30 cellular contexts compared by ENCODE assay signal in the genomic region with DNA sequence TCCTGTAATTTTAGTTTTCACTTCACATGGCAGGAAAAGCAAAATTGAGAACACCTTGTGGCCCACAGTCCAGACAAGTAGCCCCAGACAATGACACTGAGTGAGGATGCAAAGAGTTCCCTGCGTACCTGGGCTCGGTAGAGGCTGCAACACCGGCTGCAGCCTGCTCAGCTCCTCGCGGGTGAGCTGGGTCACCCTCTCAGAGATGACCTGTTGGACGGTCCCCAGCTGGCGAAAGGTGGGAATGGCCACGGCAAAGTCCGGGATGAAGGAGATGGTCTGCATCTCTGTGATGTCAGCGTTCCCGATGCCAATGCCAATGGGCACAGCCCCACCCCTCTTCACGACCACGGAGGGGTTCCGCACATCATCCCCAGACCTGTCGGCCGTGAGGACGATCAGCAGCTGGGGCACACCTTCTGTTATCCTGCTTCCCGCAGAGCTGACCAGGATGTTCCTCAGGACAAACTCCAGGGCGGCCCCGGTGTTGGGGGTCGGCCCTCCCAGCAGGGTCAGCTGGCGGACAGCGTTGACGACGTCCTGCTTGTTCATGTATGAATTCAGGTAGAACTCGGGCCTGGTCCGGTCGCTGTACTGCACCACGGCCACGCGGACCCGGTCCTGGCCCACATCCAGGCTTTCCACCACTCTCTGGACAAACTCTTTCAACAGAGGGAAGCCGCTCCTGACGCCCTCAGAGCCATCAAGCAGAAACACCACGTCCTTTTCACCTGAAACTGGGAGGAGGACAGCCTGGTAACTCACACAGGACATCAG.
"Had no signal": no experiment of that assay in that cellular context is flagged by ENCODE, and none has a peak within 500 bp of the region (broad histone marks: within the 10 kb centered on the region; RNA-seq: fewer than 3 reads in every experiment).

No MANE protein-coding gene starts in this region.

- H3K4me3 ChIP-seq: ovary, SK-N-MC, thyroid gland, upper lobe of left lung had no signal

- H3K27me3 ChIP-seq: ovary, thyroid gland, upper lobe of left lung had no signal

- H3K27me3 Mint-ChIP-seq: activated CD4-positive, alpha-beta memory T cell treated with anti-CD3 and anti-CD28 coated beads, Interleukin-2, amount 10 ng/mL, durations not matched to agents 7 days and 5 days; activated CD4-positive, alpha-beta T cell treated with anti-CD3 and anti-CD28 coated beads, Interleukin-2, amount 10 ng/mL, durations not matched to agents 7 days and 5 days; stimulated activated naive CD8-positive, alpha-beta T cell treated with anti-CD3 and anti-CD28 coated beads, Interleukin-15, amount 100 ng/mL, for 72 hours had no signal

- H3K36me3 Mint-ChIP-seq: stimulated activated memory B cell treated with anti-CD40 and anti-IgM and Interleukin-4, amounts not matched to agents 10 μg/mL and 1 μg/mL and 100 μg/mL, for 72 hours had no signal

- FAIRE-seq: colon, small intestine had no signal

- ATAC-seq: activated naive CD4-positive, alpha-beta T cell treated with anti-CD3 and anti-CD28 coated beads, Interleukin-2, amount 50 U/mL, for 72 hours; sciatic nerve; stimulated activated memory B cell treated with anti-CD40 and anti-IgM and Interleukin-4, amounts not matched to agents 10 μg/mL and 1 μg/mL and 100 μg/mL, for 72 hours; stimulated activated naive CD8-positive, alpha-beta T cell treated with anti-CD3 and anti-CD28 coated beads, Interleukin-15, amount 100 ng/mL, for 72 hours had no signal

- H3K27ac Mint-ChIP-seq: activated CD4-positive, alpha-beta memory T cell treated with anti-CD3 and anti-CD28 coated beads, Interleukin-2, amount 10 ng/mL, durations not matched to agents 7 days and 5 days; activated CD4-positive, alpha-beta T cell treated with anti-CD3 and anti-CD28 coated beads, Interleukin-2, amount 10 ng/mL, durations not matched to agents 7 days and 5 days; activated T-helper 2 cell treated with anti-CD3 and anti-CD28 coated beads, Interferon-gamma antibody, Interleukin-2, Interleukin-4, amounts not matched to agents 10 μg/mL and 5 μg/mL and 100 μg/mL, durations not matched to agents 14 hours and 24 hours and 36 hours; nephron; progenitor cell of endocrine pancreas; stimulated activated memory B cell treated with anti-CD40 and anti-IgM and Interleukin-4, amounts not matched to agents 10 μg/mL and 1 μg/mL and 100 μg/mL, for 72 hours; T-helper 1 cell treated with Interleukin-12 subunit alpha and Interleukin-12 subunit beta and Interleukin-4 antibody, amounts not matched to agents 30 μg/mL and 1 μg/mL, for 36 hours had no signal

- H3K9me3 ChIP-seq: neutrophil, ovary, thyroid gland, upper lobe of left lung had no signal

- H3K4me1 ChIP-seq: thyroid gland, upper lobe of left lung had no signal

- H3K9me3 Mint-ChIP-seq: activated CD4-positive, alpha-beta memory T cell treated with anti-CD3 and anti-CD28 coated beads, Interleukin-2, amount 10 ng/mL, durations not matched to agents 7 days and 5 days; activated CD4-positive, alpha-beta T cell treated with anti-CD3 and anti-CD28 coated beads, Interleukin-2, amount 10 ng/mL, durations not matched to agents 7 days and 5 days; activated naive CD4-positive, alpha-beta T cell treated with anti-CD3 and anti-CD28 coated beads, Interleukin-2, amount 50 U/mL, for 72 hours; activated T-helper 2 cell treated with anti-CD3 and anti-CD28 coated beads, Interferon-gamma antibody, Interleukin-2, Interleukin-4, amounts not matched to agents 10 μg/mL and 5 μg/mL and 100 μg/mL, durations not matched to agents 14 hours and 24 hours and 36 hours; stimulated activated memory B cell treated with anti-CD40 and anti-IgM and Interleukin-4, amounts not matched to agents 10 μg/mL and 1 μg/mL and 100 μg/mL, for 72 hours; stimulated activated naive CD8-positive, alpha-beta T cell treated with anti-CD3 and anti-CD28 coated beads, Interleukin-15, amount 100 ng/mL, for 72 hours; T-helper 1 cell treated with Interleukin-12 subunit alpha and Interleukin-12 subunit beta and Interleukin-4 antibody, amounts not matched to agents 30 μg/mL and 1 μg/mL, for 36 hours had no signal

- H3K36me3 ChIP-seq: neutrophil, ovary, thyroid gland, WERI-Rb-1 had no signal

- H3K4me1 Mint-ChIP-seq: activated CD4-positive, alpha-beta memory T cell treated with anti-CD3 and anti-CD28 coated beads, Interleukin-2, amount 10 ng/mL, durations not matched to agents 7 days and 5 days; activated CD4-positive, alpha-beta T cell treated with anti-CD3 and anti-CD28 coated beads, Interleukin-2, amount 10 ng/mL, durations not matched to agents 7 days and 5 days; nephron; stimulated activated memory B cell treated with anti-CD40 and anti-IgM and Interleukin-4, amounts not matched to agents 10 μg/mL and 1 μg/mL and 100 μg/mL, for 72 hours; stimulated activated naive CD8-positive, alpha-beta T cell treated with anti-CD3 and anti-CD28 coated beads, Interleukin-15, amount 100 ng/mL, for 72 hours had no signal

- H3K4me3 Mint-ChIP-seq: activated CD4-positive, alpha-beta memory T cell treated with anti-CD3 and anti-CD28 coated beads, Interleukin-2, amount 10 ng/mL, durations not matched to agents 7 days and 5 days; activated CD4-positive, alpha-beta T cell treated with anti-CD3 and anti-CD28 coated beads, Interleukin-2, amount 10 ng/mL, durations not matched to agents 7 days and 5 days; nephron; stimulated activated memory B cell treated with anti-CD40 and anti-IgM and Interleukin-4, amounts not matched to agents 10 μg/mL and 1 μg/mL and 100 μg/mL, for 72 hours; stimulated activated naive CD8-positive, alpha-beta T cell treated with anti-CD3 and anti-CD28 coated beads, Interleukin-15, amount 100 ng/mL, for 72 hours; T-helper 1 cell treated with Interleukin-12 subunit alpha and Interleukin-12 subunit beta and Interleukin-4 antibody, amounts not matched to agents 30 μg/mL and 1 μg/mL, for 36 hours had no signal

- H3K27ac ChIP-seq: neutrophil, ovary, SK-N-MC, thyroid gland, upper lobe of left lung, WERI-Rb-1 had no signal

- DNase-seq: activated CD4-positive, alpha-beta memory T cell treated with anti-CD3 and anti-CD28 coated beads, Interleukin-2, amount 10 ng/mL, durations not matched to agents 7 days and 5 days; activated CD4-positive, alpha-beta T cell treated with anti-CD3 and anti-CD28 coated beads, Interleukin-2, amount 10 ng/mL, durations not matched to agents 7 days and 5 days; activated CD4-positive, CD25-positive, alpha-beta regulatory T cell treated with anti-CD3 and anti-CD28 coated beads, Interleukin-2, amount 50 U/mL, for 72 hours; activated T-cell treated with anti-CD3 and anti-CD28 coated beads, Interleukin-2, amount 50 U/mL, for 48 hours; anterior cingulate cortex; effector memory CD4-positive, alpha-beta T cell; erythroblast; head of caudate nucleus; hippocampal formation; ovary; small intestine; stimulated activated CD4-positive, alpha-beta T cell treated with anti-CD3 and anti-CD28 coated beads, Interleukin-1b, Interleukin-23, amount 100 ng/mL, for 48 hours; stimulated activated CD4-positive, alpha-beta T cell treated with anti-CD3 and anti-CD28 coated beads, Interleukin-4, amount 100 ng/mL, for 4 hours; stimulated activated CD8-positive, alpha-beta memory T cell treated with anti-CD3 and anti-CD28 coated beads, Interleukin-4, amount 100 ng/mL, for 48 hours; stimulated activated naive CD8-positive, alpha-beta T cell treated with anti-CD3 and anti-CD28 coated beads, Interleukin-15, amount 100 ng/mL, for 72 hours; SW 1271; T1000; thyroid gland; WERI-Rb-1 had no signal
